Comparison of ENCODE assay signal across 7 cellular contexts in genomic region chr3:4042070-4042469, GRCh38.
"Had no signal": no experiment of that assay in that cellular context is flagged by ENCODE, and none has a peak within 500 bp of the region (broad histone marks: within the 10 kb centered on the region; RNA-seq: fewer than 3 reads in every experiment).

No MANE protein-coding gene starts in this region.

- FAIRE-seq: G401.6, GM12891, GM12892, GM18507, GM19239 had no signal

- DNase-seq: GDM1, GF-D8 had no signal
